ENCODE assay signal across 1 cellular context in the genomic region with DNA sequence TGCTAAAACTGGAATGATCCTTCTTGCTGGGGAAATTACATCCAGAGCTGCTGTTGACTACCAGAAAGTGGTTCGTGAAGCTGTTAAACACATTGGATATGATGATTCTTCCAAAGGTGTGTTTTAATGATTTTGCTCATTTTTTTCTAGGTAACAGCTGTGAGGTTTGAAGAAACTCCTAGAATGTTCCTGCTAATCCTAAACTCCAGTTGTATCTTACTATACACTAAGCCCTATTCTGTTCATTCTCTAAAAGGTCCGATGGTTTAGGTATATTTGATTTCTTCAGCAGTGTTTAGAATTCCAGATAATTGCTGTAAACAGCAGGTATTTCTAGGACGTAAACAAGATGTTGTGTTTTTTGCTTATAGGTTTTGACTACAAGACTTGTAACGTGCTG.
TF ChIP-seq lines count a peak whose summit lies in the region.

No MANE protein-coding gene starts in this region.

TF ChIP-seq in H1, 55 proteins besides CTCF, POLR2A, EP300 and RAD21:
- TF ChIP-seq HDAC6 (IDR thresholded peaks at IDR 0.05; ENCODE audit: low read depth, low read length) (no peak), TBP (IDR thresholded peaks at IDR 0.05; ENCODE audit: low read depth, low read length) (no peak), SP4 (IDR thresholded peaks at IDR 0.05; ENCODE audit: low read length) (no peak)
